8 cellular contexts compared by ENCODE assay signal in genomic region chr12:96398422-96399080, GRCh38. TPM values are rescaled to one million over a fixed set of nuclear protein-coding genes. Genes with fewer than 3 reads are reported as not detected.
DNase-seq lines count a peak whose midpoint lies in the region; ATAC-seq, FAIRE-seq and TF ChIP-seq lines count a peak whose summit lies in the region.

No MANE protein-coding gene starts in this region.

- H3K36me3 Mint-ChIP-seq in CD4-positive, alpha-beta memory T cell, result peaks cover 0 to 21% of the 10 kb centered on the region in 2 donors

- WGBS in HepG2 (ENCODE audit: low lambda C conversion rate), result 1% methylated on average over 8 of the region's 8 CpGs
- 3% methylated on average over 8 of the region's 8 CpGs for WGBS in thymus

- POLR2A ChIA-PET in CD4-positive, alpha-beta memory T cell (lab: Charles Lee; ENCODE audit: partially characterized antibody), result interaction anchor here (0.6 to 6.2 kb wide), 32 partner anchors 7 to 366 kb away, joined by 3 to 81 read pairs (median 14); partner anchors contain the start of genes CFAP54 and LTA4H
- POLR2A ChIA-PET in HepG2 (lab: Yijun Ruan, JAX), result interaction anchor here (0.9 kb wide), 1 partner anchor 126 kb away, joined by 3 read pairs; no protein-coding TSS in a partner anchor

- no peak for TF ChIP-seq RAD21 in HepG2 (CRISPR knock-in tag; IDR thresholded peaks at IDR 0.05)

- intact Hi-C loops in CD4-positive, alpha-beta memory T cell (cut with micrococcal nuclease), result loop anchor here (5.0 kb wide), 2 partner anchors 36 to 101 kb away; no protein-coding TSS in a partner anchor
- intact Hi-C loops in HepG2 (cut with micrococcal nuclease; ENCODE audit: unreplicated experiment), result loop anchor here (5.0 kb wide), 1 partner anchor 61 kb away; no protein-coding TSS in a partner anchor

- TSS peak; percentile 47 for BruUV-seq in HepG2 (replicated peaks; lab: Mats Ljungman, UMichigan)

- H3K27ac Mint-ChIP-seq in CD4-positive, alpha-beta memory T cell, result peak overlapping the region; percentile 94 to 98 (median 96)

- no peaks in the 10 kb centered on the region for H3K9me3 ChIP-seq in CD4-positive, alpha-beta memory T cell (ENCODE audit: control insufficient read depth in 1 of 2, low read length in 2 of 2)
- H3K9me3 ChIP-seq in HepG2 (ENCODE audit: low read length) (no peaks in the 10 kb centered on the region), thymus (ENCODE audit: control insufficient read depth) (no peaks in the 10 kb centered on the region)

- TF ChIP-seq EP300 in HepG2 (IDR thresholded peaks at IDR 0.05; ENCODE audit: low read depth in 2 of 2, low read length in 2 of 2) (no peak), HepG2 (CRISPR knock-in tag; IDR thresholded peaks at IDR 0.05; ENCODE audit: borderline replicate concordance) (no peak)

- H2AFZ ChIP-seq in HepG2 (ENCODE audit: low read length), result no peak overlapping the region

- ATAC-seq in HepG2, result no peak

- in situ Hi-C loops in brain microvascular endothelial cell (cut with HindIII; ENCODE audit: low pct_ligation_motif_present, low sequenced_read_pairs), result no loop called here
- in situ Hi-C loops in HepG2 (cut with HindIII; ENCODE audit: extremely low pct_ligation_motif_present, low pct_unique_long_range_greater_than_20kb), result no loop called here

- no peaks in the 10 kb centered on the region for H3K36me3 ChIP-seq in CD4-positive, alpha-beta memory T cell (ENCODE audit: insufficient read depth, low read length)
- H3K36me3 ChIP-seq in brain microvascular endothelial cell (replicated peaks) (peaks cover 6% of the 10 kb centered on the region), HepG2 (replicated peaks in 1 of 2; ENCODE audit: control insufficient read depth in 1 of 2, insufficient read depth in 2 of 2, low read length in 2 of 2) (no peaks in the 10 kb centered on the region), thymus (ENCODE audit: control insufficient read depth, insufficient read depth) (no peaks in the 10 kb centered on the region)

- peak overlapping the region; percentile 89 for H3K9ac ChIP-seq in HepG2 (ENCODE audit: insufficient read depth, low read depth, low read length)

- peaks cover 31 to 64% (median 47%) of the 10 kb centered on the region in 4 donors for H3K4me1 Mint-ChIP-seq in CD4-positive, alpha-beta memory T cell

- DNase-seq in CD4-positive, alpha-beta memory T cell, result peak in 1 of 5 donors; percentile 9
- DNase-seq in HL-60 (ENCODE audit: low read depth in 1 of 2, low spot score in 1 of 2) (no peak), brain microvascular endothelial cell (no peak), HepG2 (ENCODE audit: low spot score) (peak; percentile 7), NCI-H2227 treated with DMSO at 0.1 percent for 48 hours (lab: John Stamatoyannopoulos, UW) (no peak)
- DNase-seq in stimulated activated CD4-positive, alpha-beta T cell treated with anti-CD3 and anti-CD28 coated beads, Interleukin-12 subunit alpha, Interleukin-12 subunit beta, amount 100 ng/mL, for 4 hours, result no peak
- no peak for DNase-seq in stimulated activated CD4-positive, alpha-beta T cell treated with anti-CD3 and anti-CD28 coated beads, Interleukin-4, amount 100 ng/mL, for 4 hours

- TF ChIP-seq POLR2A in HepG2 (IDR thresholded peaks at IDR 0.05; ENCODE audit: insufficient read depth in 1 of 2, low read depth in 2 of 2, low read length in 2 of 2), result no peak

- peaks cover 54% of the 10 kb centered on the region for H3K79me2 ChIP-seq in HepG2 (ENCODE audit: insufficient read depth, low read length)

- H3K4me1 ChIP-seq in CD4-positive, alpha-beta memory T cell (ENCODE audit: insufficient read depth, low read length), result peaks cover 54% of the 10 kb centered on the region
- H3K4me1 ChIP-seq in HepG2 (ENCODE audit: insufficient read depth, low read length), result peaks cover 31% of the 10 kb centered on the region
- H3K4me1 ChIP-seq in thymus (ENCODE audit: control insufficient read depth, insufficient read depth, low read length), result peaks cover 9% of the 10 kb centered on the region

- TF ChIP-seq CTCF in HL-60 (IDR thresholded peaks at IDR 0.05; ENCODE audit: insufficient read depth, low read length), result no peak
- no peak for TF ChIP-seq CTCF in brain microvascular endothelial cell (IDR thresholded peaks at IDR 0.05; ENCODE audit: low read depth, low read length, missing control alignments)
- TF ChIP-seq CTCF in HepG2 (CRISPR knock-in tag; IDR thresholded peaks at IDR 0.05), result no peak

- H3K27ac ChIP-seq in CD4-positive, alpha-beta memory T cell (ENCODE audit: low read depth, low read length), result peak overlapping the region; percentile 96
- H3K27ac ChIP-seq in HL-60 (replicated peaks) (peak overlapping the region; percentile 91), brain microvascular endothelial cell (peak overlapping the region; percentile 91), HepG2 (ENCODE audit: extremely low read length, insufficient read depth, low read length) (peak overlapping the region; percentile 98), thymus (ENCODE audit: low read depth) (peak overlapping the region; percentile 99)

- no peaks in the 10 kb centered on the region for H3K27me3 Mint-ChIP-seq in CD4-positive, alpha-beta memory T cell

- peak overlapping the region; percentile 79 for H3K4me2 ChIP-seq in HepG2 (ENCODE audit: low read depth, low read length)

- H3K4me3 Mint-ChIP-seq in CD4-positive, alpha-beta memory T cell, result peak overlapping the region; percentile 92 to 98 (median 97)

- no peak for FAIRE-seq in HepG2 (lab: Jason Lieb, UNC)

- CTCF ChIA-PET in CD4-positive, alpha-beta memory T cell (lab: Charles Lee; ENCODE audit: partially characterized antibody), result interaction anchor here (0.7 to 6.2 kb wide), 25 partner anchors 10 to 337 kb away, joined by 3 to 74 read pairs (median 10); partner anchors contain the start of gene CFAP54
- CTCF ChIA-PET in HepG2 (lab: Yijun Ruan, JAX; ENCODE audit: low intra/inter-chr PET ratio, low total read pairs), result no interaction called here

- H3K4me3 ChIP-seq in CD4-positive, alpha-beta memory T cell (ENCODE audit: low read length in 2 of 2), result peak overlapping the region; percentile 86 to 87
- H3K4me3 ChIP-seq in HL-60 (replicated peaks; ENCODE audit: insufficient read depth, low read length) (peak overlapping the region; percentile 54), brain microvascular endothelial cell (ENCODE audit: low read depth, low read length) (peak overlapping the region; percentile 76), HepG2 (replicated peaks in 1 of 3; ENCODE audit: insufficient read depth in 1 of 3, low read depth in 2 of 3, low read length in 3 of 3) (peak overlapping the region; percentile 77 to 89 (median 83)), thymus (ENCODE audit: low read length) (peak overlapping the region; percentile 93)

- peaks cover 0 to 1% (median 0%) of the 10 kb centered on the region in 8 donors for H3K9me3 Mint-ChIP-seq in CD4-positive, alpha-beta memory T cell

- H3K27me3 ChIP-seq in CD4-positive, alpha-beta memory T cell (ENCODE audit: insufficient read depth, low read length), result no peaks in the 10 kb centered on the region
- no peaks in the 10 kb centered on the region for H3K27me3 ChIP-seq in HL-60 (ENCODE audit: insufficient read depth, poor library complexity, severe bottlenecking)
- no peaks in the 10 kb centered on the region for H3K27me3 ChIP-seq in brain microvascular endothelial cell (replicated peaks)
- H3K27me3 ChIP-seq in HepG2 (ENCODE audit: control insufficient read depth in 1 of 2, insufficient read depth in 2 of 2, low read length in 2 of 2), result peaks cover 0 to 3% of the 10 kb centered on the region in 2 experiments; a peak in 1 of 5 replicates
- no peaks in the 10 kb centered on the region for H3K27me3 ChIP-seq in thymus (ENCODE audit: control insufficient read depth, insufficient read depth)

- H4K20me1 ChIP-seq in HepG2 (ENCODE audit: insufficient read depth, low read length), result peaks cover 33% of the 10 kb centered on the region

TF ChIP-seq in HepG2, 621 proteins besides CTCF, POLR2A, EP300 and RAD21 (continues in another document):
- TF ChIP-seq ARID2 (CRISPR knock-in tag; IDR thresholded peaks at IDR 0.05; ENCODE audit: borderline replicate concordance), result no peak
- no peak for TF ChIP-seq MXI1 (IDR thresholded peaks at IDR 0.05; ENCODE audit: borderline replicate concordance, low read depth, low read length)
- TF ChIP-seq RBM39 (IDR thresholded peaks at IDR 0.05; ENCODE audit: low read depth, low read length, poor library complexity, severe bottlenecking), result no peak
- no peak for TF ChIP-seq ZNF564 (CRISPR knock-in tag; IDR thresholded peaks at IDR 0.05)
- TF ChIP-seq SAP130 (CRISPR knock-in tag; IDR thresholded peaks at IDR 0.05; ENCODE audit: low read depth), result peak; percentile 29; the same call in 1 of the 2 replicates
- TF ChIP-seq TAF1 (CRISPR knock-in tag; IDR thresholded peaks at IDR 0.05), result no peak
- no peak for TF ChIP-seq ZFAT (CRISPR knock-in tag; conservative IDR thresholded peaks at IDR 0.05)
- TF ChIP-seq SOX5 (CRISPR knock-in tag; IDR thresholded peaks at IDR 0.05; ENCODE audit: borderline replicate concordance), result no peak
- TF ChIP-seq ZNF124 (CRISPR knock-in tag; IDR thresholded peaks at IDR 0.05), result no peak

RNA-seq across cellular contexts. Expression of gene CDK17, which starts 1.7 kb away (rescaled TPM):
- total RNA-seq in CD4-positive, alpha-beta memory T cell, result 10 to 100 TPM; 66.9 to 67.4 TPM
- 10 to 100 TPM; 30.5 to 31.5 TPM for polyA plus RNA-seq in CD4-positive, alpha-beta memory T cell
- 20.1 and 22.3 TPM in 2 replicates for total RNA-seq in HepG2 (2016; rRNA removed; fragmentation: Illumina TruSeq; extraction: Trizol)
- 12.4 and 17.6 TPM in 2 replicates for total RNA-seq in HepG2 (2016; cell fraction: cytosol; rRNA removed; fragmentation: Illumina TruSeq; extraction: Trizol; ENCODE audit: low read depth)
- 21.4 and 21.8 TPM in 2 replicates for total RNA-seq in HepG2 (2016; cell fraction: insoluble cytoplasmic fraction; rRNA removed; fragmentation: Illumina TruSeq; extraction: Trizol)
- total RNA-seq in HepG2 (2016; cell fraction: membrane; rRNA removed; fragmentation: Illumina TruSeq; extraction: Trizol), result 6.8 and 8.7 TPM in 2 replicates
- total RNA-seq in HepG2 (2016; cell fraction: nucleus; rRNA removed; fragmentation: Illumina TruSeq; extraction: Trizol), result 33.8 and 35.2 TPM in 2 replicates
- polyA plus RNA-seq in HepG2 (2011; rRNA removed) (7.6 and 9.9 TPM in 2 replicates), thymus (32.9 TPM)
- polyA plus RNA-seq in HepG2 (2011; cell fraction: cytosol; rRNA removed), result 3.7 and 6.4 TPM in 2 replicates
- polyA plus RNA-seq in HepG2 (2011; cell fraction: nucleus; rRNA removed), result 8.2 and 10.0 TPM in 2 replicates
- 9.6 and 11.9 TPM in 2 replicates for polyA plus RNA-seq in HepG2 (2012)
- polyA plus RNA-seq in HepG2 (2016; cell fraction: cytosol; fragmentation: Illumina TruSeq; extraction: Trizol; ENCODE audit: low read depth), result 0.41 and 0.44 TPM in 2 replicates
- polyA plus RNA-seq in HepG2 (2016; cell fraction: insoluble cytoplasmic fraction; fragmentation: Illumina TruSeq; extraction: Trizol; ENCODE audit: low read depth), result 13.7 and 14.3 TPM in 2 replicates
- polyA plus RNA-seq in HepG2 (2016; cell fraction: membrane; fragmentation: Illumina TruSeq; extraction: Trizol; ENCODE audit: low read depth), result 1.9 and 2.1 TPM in 2 replicates
- 9.6 and 12.3 TPM in 2 replicates for polyA plus RNA-seq in HepG2 (2016; cell fraction: nucleus; fragmentation: Illumina TruSeq; extraction: Trizol; ENCODE audit: insufficient read depth, low read depth)
- polyA minus RNA-seq in HepG2 (2011; rRNA and poly(A)+ RNA removed; ENCODE audit: low replicate concordance), result 36.0 and 45.8 TPM in 2 replicates
- polyA minus RNA-seq in HepG2 (2011; cell fraction: cytosol; rRNA and poly(A)+ RNA removed), result 25.9 and 29.8 TPM in 2 replicates
- 152 and 172 TPM in 2 replicates for polyA minus RNA-seq in HepG2 (2011; cell fraction: nucleus; rRNA and poly(A)+ RNA removed)
